In genomic region chr19:29503140-29503758, GRCh38 we compare ENCODE assay signal across 21 cellular contexts. TPM values are rescaled to one million over a fixed set of nuclear protein-coding genes. Genes with fewer than 3 reads are reported as not detected.
DNase-seq lines count a peak whose midpoint lies in the region; ATAC-seq and TF ChIP-seq lines count a peak whose summit lies in the region.
"Had no signal": no experiment of that assay in that cellular context is flagged by ENCODE, and none has a peak within 500 bp of the region (broad histone marks: within the 10 kb centered on the region; RNA-seq: fewer than 3 reads in every experiment).

No MANE protein-coding gene starts in this region.

- peak; percentile 33 for DNase-seq in foreskin melanocyte
- no peak for DNase-seq in nephron progenitor cell
- DNase-seq in substantia nigra (lab: John Stamatoyannopoulos, UW): peak in 4 of 49 donors; percentile 21 to 49 (median 30)
- no peak for DNase-seq in trophoblast cell
- no peak for DNase-seq in stimulated activated CD4-positive, alpha-beta T cell treated with anti-CD3 and anti-CD28 coated beads, Interleukin-15, amount 100 ng/mL, for 24 hours
- DNase-seq: CD4-positive, CD25-positive, alpha-beta regulatory T cell; DMS79; MG63; NCI-H1048; NCI-H1417 treated with DMSO at 0.1 percent for 48 hours; NCI-H2029; NCI-H226; NCI-H510A treated with DMSO at 0.1 percent for 48 hours; NCI-H748 treated with DMSO at 0.1 percent for 48 hours; NK-92 treated with Interleukin-12 subunit alpha and Interleukin-12 subunit beta, amount 100 ng/mL, for 24 hours had no signal

- no peaks in the 10 kb centered on the region for H3K36me3 ChIP-seq in trophoblast cell (ENCODE audit: control insufficient read depth in 1 of 2, insufficient read depth in 2 of 2, low read length in 2 of 2)
- H3K36me3 ChIP-seq: MG63 had no signal

- ATAC-seq in GM18858 (IDR thresholded peaks at IDR 0.05; ENCODE audit: unreplicated experiment): no peak
- no peak for ATAC-seq in HG02571 (IDR thresholded peaks at IDR 0.05; ENCODE audit: unreplicated experiment)
- ATAC-seq: HepG2, K562 had no signal

- no peak overlapping the region for H2BK5ac ChIP-seq in trophoblast cell (ENCODE audit: low read depth, low read length, poor library complexity)

- H3K23ac ChIP-seq in trophoblast cell (ENCODE audit: low read length): no peak overlapping the region

- peaks cover 27% of the 10 kb centered on the region for H3K4me1 Mint-ChIP-seq in nephron progenitor cell
- H3K4me1 Mint-ChIP-seq: CD4-positive, CD25-positive, alpha-beta regulatory T cell had no signal

- H3K14ac ChIP-seq in trophoblast cell (ENCODE audit: low read length): no peak overlapping the region

- no peak for TF ChIP-seq CTCF in nephron progenitor cell (IDR thresholded peaks at IDR 0.05)

- no peaks in the 10 kb centered on the region for H3K36me3 Mint-ChIP-seq in nephron progenitor cell (ENCODE audit: low read depth)
- H3K36me3 Mint-ChIP-seq: CD4-positive, CD25-positive, alpha-beta regulatory T cell had no signal

- no peak overlapping the region for H4K91ac ChIP-seq in trophoblast cell (ENCODE audit: low read depth, low read length)

- no peak overlapping the region for H3K9ac ChIP-seq in trophoblast cell (ENCODE audit: low read length)

- H3K27ac Mint-ChIP-seq in nephron progenitor cell: peak overlapping the region; percentile 68
- H3K27ac Mint-ChIP-seq: CD4-positive, CD25-positive, alpha-beta regulatory T cell had no signal

- no peak overlapping the region for H2AFZ ChIP-seq in trophoblast cell (ENCODE audit: insufficient read depth, low read length, poor library complexity)

- no peak overlapping the region for H2BK12ac ChIP-seq in trophoblast cell (ENCODE audit: low read length)

- H4K12ac ChIP-seq in trophoblast cell (ENCODE audit: low read depth, low read length): no peak overlapping the region

- H3K27ac ChIP-seq in angular gyrus (ENCODE audit: low read depth, low read length) (peak overlapping the region; percentile 98), substantia nigra (ENCODE audit: low read depth, low read length, poor library complexity, severe bottlenecking) (peak overlapping the region; percentile 100), trophoblast cell (ENCODE audit: low read depth, low read length) (no peak overlapping the region)

- no CpG with 5 or more reads among the region's 12 CpGs for WGBS in trophoblast cell (ENCODE audit: extremely low coverage, insufficient coverage, insufficient read length)

- H3K9me3 ChIP-seq in trophoblast cell (ENCODE audit: insufficient read depth, low read depth, low read length): peaks cover 2% of the 10 kb centered on the region
- H3K9me3 ChIP-seq: MG63 had no signal

- H3K18ac ChIP-seq in trophoblast cell (ENCODE audit: low read length): no peak overlapping the region

- H3K4ac ChIP-seq in trophoblast cell (ENCODE audit: low read depth, low read length): no peak overlapping the region

- no peaks in the 10 kb centered on the region for H3K79me1 ChIP-seq in trophoblast cell (ENCODE audit: low read length)

- no peak overlapping the region for H3K4me3 ChIP-seq in trophoblast cell (ENCODE audit: low read depth, low read length)
- H3K4me3 ChIP-seq: K562, MG63 had no signal

- H3K27me3 Mint-ChIP-seq in nephron progenitor cell (ENCODE audit: low read depth, poor library complexity): peaks cover 7% of the 10 kb centered on the region
- H3K27me3 Mint-ChIP-seq: CD4-positive, CD25-positive, alpha-beta regulatory T cell had no signal

- H3K9me3 Mint-ChIP-seq in nephron progenitor cell: no peaks in the 10 kb centered on the region

- no peaks in the 10 kb centered on the region for H3K4me1 ChIP-seq in trophoblast cell (ENCODE audit: control insufficient read depth in 1 of 2, insufficient read depth in 2 of 2, low read length in 2 of 2)

- no peak overlapping the region for H3K4me2 ChIP-seq in trophoblast cell (ENCODE audit: low read length)

- no peak overlapping the region for H4K8ac ChIP-seq in trophoblast cell (ENCODE audit: low read depth, low read length)

- no peak overlapping the region for H2BK120ac ChIP-seq in trophoblast cell (ENCODE audit: insufficient read depth, low read length, poor library complexity)

- H3K27me3 ChIP-seq in trophoblast cell (ENCODE audit: insufficient read depth, low read length): no peaks in the 10 kb centered on the region

- H2AK5ac ChIP-seq in trophoblast cell (ENCODE audit: low read length): no peak overlapping the region

- H3K4me3 Mint-ChIP-seq in nephron progenitor cell: no peak overlapping the region
- H3K4me3 Mint-ChIP-seq: CD4-positive, CD25-positive, alpha-beta regulatory T cell had no signal

- H3K79me2 ChIP-seq in trophoblast cell (ENCODE audit: control insufficient read depth, insufficient read depth, low read length, poor library complexity): no peaks in the 10 kb centered on the region

RNA-seq across cellular contexts. Expression of gene VSTM2B, which starts 22.5 kb away (rescaled TPM):
- 0.57 and 0.62 TPM in 2 replicates for polyA plus RNA-seq in trophoblast cell (2013)
- polyA plus RNA-seq: BJ; CD4-positive, CD25-positive, alpha-beta regulatory T cell; HepG2; K562 had no signal
